1 cellular context compared by ENCODE assay signal in the genomic region with DNA sequence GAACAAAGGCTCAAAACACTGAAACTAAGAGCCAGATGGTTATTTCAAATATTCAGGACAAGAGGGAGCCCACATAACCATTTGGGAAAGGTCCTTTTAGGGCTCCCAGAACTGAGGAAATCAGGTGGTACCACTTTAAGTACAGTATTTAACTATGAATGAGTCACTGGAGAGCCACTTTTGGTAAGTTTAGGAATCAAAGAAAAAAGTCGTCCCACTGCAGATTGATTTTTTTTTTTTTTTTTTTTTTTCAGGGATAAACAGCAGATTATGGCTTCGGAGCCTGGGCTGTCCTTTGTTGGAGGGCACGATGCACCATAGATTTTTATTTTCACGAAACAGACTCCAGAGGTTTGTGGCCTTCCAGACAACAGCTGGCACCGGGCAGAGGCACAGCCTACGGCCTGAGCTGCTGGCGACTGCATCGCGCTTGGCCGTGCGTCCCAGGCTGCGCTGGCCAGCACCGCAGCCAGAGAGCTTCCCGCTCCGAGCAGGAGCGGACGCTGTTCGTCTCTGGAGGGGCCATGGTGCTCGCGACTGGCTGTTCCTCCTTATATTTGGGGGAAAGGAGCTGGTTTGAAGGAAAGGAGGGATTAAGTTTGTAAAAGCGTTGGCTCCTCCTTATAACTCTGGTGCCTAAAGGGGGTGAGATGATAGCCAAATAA.
TF ChIP-seq lines count a peak whose summit lies in the region.

No MANE protein-coding gene starts in this region.

TF ChIP-seq in GM12878, 131 proteins besides CTCF, POLR2A, EP300 and RAD21 (continued from another document):
- TF ChIP-seq, protein P1, sequence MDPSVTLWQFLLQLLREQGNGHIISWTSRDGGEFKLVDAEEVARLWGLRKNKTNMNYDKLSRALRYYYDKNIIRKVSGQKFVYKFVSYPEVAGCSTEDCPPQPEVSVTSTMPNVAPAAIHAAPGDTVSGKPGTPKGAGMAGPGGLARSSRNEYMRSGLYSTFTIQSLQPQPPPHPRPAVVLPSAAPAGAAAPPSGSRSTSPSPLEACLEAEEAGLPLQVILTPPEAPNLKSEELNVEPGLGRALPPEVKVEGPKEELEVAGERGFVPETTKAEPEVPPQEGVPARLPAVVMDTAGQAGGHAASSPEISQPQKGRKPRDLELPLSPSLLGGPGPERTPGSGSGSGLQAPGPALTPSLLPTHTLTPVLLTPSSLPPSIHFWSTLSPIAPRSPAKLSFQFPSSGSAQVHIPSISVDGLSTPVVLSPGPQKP (IDR thresholded peaks at IDR 0.05; ENCODE audit: low read depth, low read length): no peak
- no peak for TF ChIP-seq RB1 (IDR thresholded peaks at IDR 0.05; ENCODE audit: borderline replicate concordance)
